18 cellular contexts compared by ENCODE assay signal in the genomic region with DNA sequence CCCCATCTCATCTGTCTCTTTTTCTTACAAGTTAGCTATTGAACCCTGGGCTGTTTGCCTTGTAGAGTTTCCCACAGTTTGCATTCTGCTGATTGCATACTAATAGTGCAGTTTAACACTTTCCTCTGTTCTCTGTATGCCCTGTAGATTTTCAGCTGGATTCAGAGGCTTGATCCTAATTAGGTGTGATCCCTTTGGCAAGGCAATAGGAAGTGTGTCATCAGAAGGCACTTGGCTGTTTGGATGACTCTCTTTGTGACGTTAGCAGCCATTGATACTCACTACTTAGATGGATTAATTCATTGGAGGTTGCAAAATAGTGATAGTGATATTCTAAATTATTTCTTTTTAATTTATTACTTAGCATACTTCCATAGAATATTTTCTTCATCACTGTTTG. TPM values are rescaled to one million over a fixed set of nuclear protein-coding genes. Genes with fewer than 3 reads are reported as not detected.
DNase-seq lines count a peak whose midpoint lies in the region; ATAC-seq and TF ChIP-seq lines count a peak whose summit lies in the region.
"Had no signal": no experiment of that assay in that cellular context is flagged by ENCODE, and none has a peak within 500 bp of the region (broad histone marks: within the 10 kb centered on the region; RNA-seq: fewer than 3 reads in every experiment).

No MANE protein-coding gene starts in this region.

- no peak overlapping the region for H3K4me2 ChIP-seq in SK-N-SH

- no peak for TF ChIP-seq CTCF in SK-N-SH (IDR thresholded peaks at IDR 0.05)
- no peak for TF ChIP-seq CTCF in retinal pigment epithelial cell (conservative IDR thresholded peaks at IDR 0.05; ENCODE audit: low read depth, low read length)

- TF ChIP-seq RAD21 in SK-N-SH (IDR thresholded peaks at IDR 0.05; ENCODE audit: low read length), result no peak

- no peaks in the 10 kb centered on the region for H4K20me1 ChIP-seq in SK-N-SH (ENCODE audit: insufficient read depth)

- DNase-seq in NCI-H82 (lab: John Stamatoyannopoulos, UW), result peak; percentile 7
- DNase-seq in NCI-H82 treated with DMSO at 0.1 percent for 48 hours (lab: John Stamatoyannopoulos, UW; ENCODE audit: unreplicated experiment), result no peak
- no peak for DNase-seq in SK-N-SH
- DNase-seq in retinal pigment epithelial cell (ENCODE audit: low read depth), result peak; percentile 81
- no peak for DNase-seq in amygdala (lab: John Stamatoyannopoulos, UW)
- no peak for DNase-seq in inferior parietal cortex (ENCODE audit: extremely low spot score)
- DNase-seq: activated CD4-positive, alpha-beta memory T cell treated with anti-CD3 and anti-CD28 coated beads, Interleukin-2, amount 10 ng/mL, durations not matched to agents 7 days and 5 days; activated naive CD8-positive, alpha-beta T cell treated with anti-CD3 and anti-CD28 coated beads for 36 hours; activated T-cell treated with anti-CD3 and anti-CD28 coated beads, Interleukin-2, amount 50 U/mL, for 4 hours; cerebellar nuclear complex; Kasumi-1; NCI-H1436 treated with DMSO at 0.1 percent for 48 hours; nephron progenitor cell; retina; stomach had no signal

- peaks cover 11% of the 10 kb centered on the region for H3F3A ChIP-seq in SK-N-SH (replicated peaks; ENCODE audit: insufficient read depth)

- H3K79me2 ChIP-seq in SK-N-SH (ENCODE audit: insufficient read depth), result peaks cover 91% of the 10 kb centered on the region

- no peak overlapping the region for H2AFZ ChIP-seq in SK-N-SH (ENCODE audit: low read depth)

- POLR2A ChIA-PET in SK-N-SH (lab: Yijun Ruan, JAX), result no interaction called here

- CTCF ChIA-PET in SK-N-SH (lab: Yijun Ruan, JAX), result interaction anchor here (0.5 to 1.5 kb wide), 2 partner anchors 378 to 1001 kb away, joined by 3 to 6 read pairs; no protein-coding TSS in a partner anchor

- peak in 1 of 2 experiments; percentile 58; a peak in 1 of 4 replicates for TF ChIP-seq EP300 in SK-N-SH (IDR thresholded peaks at IDR 0.05; ENCODE audit: borderline replicate concordance in 1 of 2, low read depth in 1 of 2, low read length in 1 of 2)

- H3K9me2 ChIP-seq in SK-N-SH, result no peaks in the 10 kb centered on the region

- H3K27me3 ChIP-seq in SK-N-SH (ENCODE audit: insufficient read depth), result no peaks in the 10 kb centered on the region
- H3K27me3 ChIP-seq: stomach had no signal

- peaks cover 2 to 6% of the 10 kb centered on the region in 2 experiments for H3K36me3 ChIP-seq in SK-N-SH (replicated peaks in 1 of 2; ENCODE audit: control insufficient read depth in 1 of 2, insufficient read depth in 2 of 2, low read length in 1 of 2)

- H3K4me1 ChIP-seq in SK-N-SH (ENCODE audit: control insufficient read depth in 1 of 2, insufficient read depth in 2 of 2, low read depth in 1 of 2, low read length in 1 of 2), result no peaks in the 10 kb centered on the region

- WGBS in SK-N-SH (ENCODE audit: low lambda C conversion rate), result 25% methylated on average over 1 of the region's 1 CpG

- peak overlapping the region in 1 of 2 experiments; percentile 58; a peak in 1 of 4 replicates for H3K27ac ChIP-seq in SK-N-SH (ENCODE audit: low read depth in 2 of 2, low read length in 1 of 2)
- H3K27ac ChIP-seq: SK-N-MC, stomach had no signal

- H3K4me3 ChIP-seq in SK-N-SH (ENCODE audit: low read depth in 2 of 2, low read length in 1 of 2) (no peak overlapping the region), retinal pigment epithelial cell (ENCODE audit: low read length) (no peak overlapping the region)
- H3K4me3 ChIP-seq: SK-N-MC, stomach had no signal

- no peaks in the 10 kb centered on the region for H3K9me3 ChIP-seq in SK-N-SH
- H3K9me3 ChIP-seq: stomach had no signal

- ATAC-seq in esophagus mucosa, result peak; percentile 25
- ATAC-seq in GM21825 (IDR thresholded peaks at IDR 0.05; ENCODE audit: unreplicated experiment), result no peak
- ATAC-seq: activated T-cell treated with anti-CD3 and anti-CD28 coated beads, Interleukin-2, amount 50 U/mL, for 4 hours had no signal

- H3K9ac ChIP-seq in SK-N-SH, result no peak overlapping the region

TF ChIP-seq in SK-N-SH, 30 proteins besides CTCF, POLR2A, EP300 and RAD21:
- peak; percentile 57; the same call in 1 of the 2 replicates for TF ChIP-seq FOSL2 (IDR thresholded peaks at IDR 0.05; ENCODE audit: borderline replicate concordance, low read depth)
- TF ChIP-seq TCF12 (IDR thresholded peaks at IDR 0.05), result peak; percentile 68; the same call in 1 of the 2 replicates
- TF ChIP-seq, protein P1, sequence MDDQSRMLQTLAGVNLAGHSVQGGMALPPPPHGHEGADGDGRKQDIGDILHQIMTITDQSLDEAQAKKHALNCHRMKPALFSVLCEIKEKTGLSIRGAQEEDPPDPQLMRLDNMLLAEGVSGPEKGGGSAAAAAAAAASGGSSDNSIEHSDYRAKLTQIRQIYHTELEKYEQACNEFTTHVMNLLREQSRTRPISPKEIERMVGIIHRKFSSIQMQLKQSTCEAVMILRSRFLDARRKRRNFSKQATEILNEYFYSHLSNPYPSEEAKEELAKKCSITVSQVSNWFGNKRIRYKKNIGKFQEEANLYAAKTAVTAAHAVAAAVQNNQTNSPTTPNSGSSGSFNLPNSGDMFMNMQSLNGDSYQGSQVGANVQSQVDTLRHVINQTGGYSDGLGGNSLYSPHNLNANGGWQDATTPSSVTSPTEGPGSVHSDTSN (IDR thresholded peaks at IDR 0.05), result peak; percentile 94
- no peak for TF ChIP-seq TAF1 (IDR thresholded peaks at IDR 0.05; ENCODE audit: borderline replicate concordance, low read depth, low read length)
- no peak for TF ChIP-seq CHD2 (IDR thresholded peaks at IDR 0.05; ENCODE audit: low read length, partially characterized antibody)
- no peak for TF ChIP-seq FOXM1 (IDR thresholded peaks at IDR 0.05; ENCODE audit: low read depth)
- peak; percentile 90 for TF ChIP-seq NFIC (IDR thresholded peaks at IDR 0.05; ENCODE audit: borderline replicate concordance)
- TF ChIP-seq JUND (IDR thresholded peaks at IDR 0.05), result peak; percentile 58; the same call in 1 of the 2 replicates

RNA-seq across cellular contexts. Expression of gene FUT8, which starts 33.6 kb away (rescaled TPM):
- polyA plus RNA-seq in SK-N-SH (2012; rRNA removed), result 31.7 and 32.4 TPM in 2 replicates
- polyA plus RNA-seq in SK-N-SH (2012; cell fraction: cytosol; rRNA removed), result 49.6 and 49.7 TPM in 2 replicates
- 10.5 and 23.8 TPM in 2 replicates for polyA plus RNA-seq in SK-N-SH (2012; cell fraction: nucleus; rRNA removed)
- total RNA-seq in esophagus mucosa, result 10.1 TPM

Comparison
In these comparisons a context has a peak if more than half of its experiments do, and no peak if none do; other contexts are left out.
1. DNase-seq: peak in NCI-H82 (single experiment) and retinal pigment epithelial cell (single experiment); none in NCI-H82 treated with DMSO at 0.1 percent for 48 hours (single experiment), SK-N-SH (single experiment), amygdala (0 of 56) and inferior parietal cortex (single experiment).